18 cellular contexts compared by ENCODE assay signal in genomic region chr11:119756169-119756568, GRCh38. TPM values are rescaled to one million over a fixed set of nuclear protein-coding genes. Genes with fewer than 3 reads are reported as not detected.
A peak's percentile ranks its signal among the peaks of the same experiment; 100 is the strongest.
DNase-seq lines count a peak whose midpoint lies in the region; ATAC-seq and TF ChIP-seq lines count a peak whose summit lies in the region.
"Had no signal": no experiment of that assay in that cellular context is flagged by ENCODE, and none has a peak within 500 bp of the region (broad histone marks: within the 10 kb centered on the region; RNA-seq: fewer than 3 reads in every experiment).

No MANE protein-coding gene starts in this region.

- H3K9me3 Mint-ChIP-seq in MCF 10A (ENCODE audit: unreplicated experiment) (no peaks in the 10 kb centered on the region), brain (peaks cover 0 to 4% (median 0%) of the 10 kb centered on the region in 5 experiments)

- H3K27me3 Mint-ChIP-seq in MCF 10A (ENCODE audit: insufficient read depth, unreplicated experiment), result no peaks in the 10 kb centered on the region
- peaks cover 4% of the 10 kb centered on the region for H3K27me3 Mint-ChIP-seq in brain

- no peak for TF ChIP-seq POLR2A in breast epithelium (IDR thresholded peaks at IDR 0.05)
- TF ChIP-seq POLR2A in spleen (IDR thresholded peaks at IDR 0.05), result no peak

- H3K4me3 ChIP-seq in breast epithelium (no peak overlapping the region), spleen (no peak overlapping the region)
- H3K4me3 ChIP-seq: BLaER1 treated with 17β-estradiol and CSF1 and Interleukin-3, amounts not matched to agents 10 nM and 100 nM had no signal

- POLR2A ChIA-PET in MCF 10A (lab: Yijun Ruan, JAX), result interaction anchor here (1.1 kb wide), 1 partner anchor 13 kb away, joined by 3 read pairs; no protein-coding TSS in a partner anchor

- WGBS in spleen, 5 donors, result 69 to 78% (median 72%) methylated on average over 4 of the region's 4 CpGs

- H3K27ac Mint-ChIP-seq in MCF 10A (ENCODE audit: low read depth, unreplicated experiment) (no peak overlapping the region), brain (peak overlapping the region in 4 of 5 experiments; percentile 58 to 92 (median 76))
- H3K27ac Mint-ChIP-seq: CD4-positive, CD25-positive, alpha-beta regulatory T cell had no signal

- H3K36me3 ChIP-seq in breast epithelium (no peaks in the 10 kb centered on the region), spleen (no peaks in the 10 kb centered on the region)
- H3K36me3 ChIP-seq: BLaER1 treated with 17β-estradiol and CSF1 and Interleukin-3, amounts not matched to agents 10 nM and 100 nM had no signal

- peaks cover 11% of the 10 kb centered on the region for H3K4me1 Mint-ChIP-seq in MCF 10A (ENCODE audit: insufficient read depth, unreplicated experiment)
- H3K4me1 Mint-ChIP-seq in brain, result peaks cover 90% of the 10 kb centered on the region

- peaks cover 7% of the 10 kb centered on the region for H3K36me3 Mint-ChIP-seq in MCF 10A (ENCODE audit: insufficient read depth, unreplicated experiment)
- H3K36me3 Mint-ChIP-seq in brain, result no peaks in the 10 kb centered on the region
- H3K36me3 Mint-ChIP-seq: CD4-positive, CD25-positive, alpha-beta regulatory T cell had no signal

- DNase-seq in breast epithelium (ENCODE audit: low spot score in 2 of 2), result peak; percentile 19 to 34
- no peak for DNase-seq in MCF 10A (ENCODE audit: unreplicated experiment)
- peak; percentile 73 for DNase-seq in mesenteric fat pad (ENCODE audit: low spot score)
- peak; percentile 29 for DNase-seq in spleen
- no peak for DNase-seq in COR-L47 (lab: John Stamatoyannopoulos, UW)
- no peak for DNase-seq in activated CD8-positive, alpha-beta memory T cell treated with anti-CD3 and anti-CD28 coated beads for 24 hours
- DNase-seq: 8988T; AML-193; Calu3; CD4-positive, CD25-positive, alpha-beta regulatory T cell; DMS 273 treated with DMSO at 0.1 percent for 48 hours; DMS79 treated with DMSO at 0.1 percent for 48 hours; EL; HCEC 1CT; IMR-90 had no signal

- intact Hi-C loops in breast epithelium (cut with DNase I; ENCODE audit: low total_unique reads), result loop anchor here (5.0 kb wide), 1 partner anchor 1614 kb away; no protein-coding TSS in a partner anchor
- intact Hi-C loops in MCF 10A (cut with micrococcal nuclease), result no loop called here
- intact Hi-C loops in spleen (cut with DNase I; ENCODE audit: low total_unique reads), result no loop called here

- H3K4me1 ChIP-seq in breast epithelium (peaks cover 0 to 8% of the 10 kb centered on the region in 2 donors), spleen (peaks cover 0 to 26% (median 11%) of the 10 kb centered on the region in 6 donors)

- BruUV-seq in MCF 10A (replicated peaks; lab: Mats Ljungman, UMichigan), result no TSS peak

- no peak for TF ChIP-seq CTCF in breast epithelium (IDR thresholded peaks at IDR 0.05)
- TF ChIP-seq CTCF in MCF 10A (IDR thresholded peaks at IDR 0.05; ENCODE audit: unreplicated experiment), result no peak
- no peak for TF ChIP-seq CTCF in brain (conservative IDR thresholded peaks at IDR 0.05)
- no peak for TF ChIP-seq CTCF in spleen (IDR thresholded peaks at IDR 0.05 in 8 of 11, conservative IDR thresholded peaks at IDR 0.05 in 3 of 11)

- no peaks in the 10 kb centered on the region for H3K27me3 ChIP-seq in breast epithelium
- peaks cover 0 to 41% (median 0%) of the 10 kb centered on the region in 7 donors for H3K27me3 ChIP-seq in spleen (replicated peaks in 1 of 7)

- H3K27ac ChIP-seq in breast epithelium (peak overlapping the region; percentile 0 to 46), spleen (no peak overlapping the region)
- H3K27ac ChIP-seq: BLaER1 treated with 17β-estradiol and CSF1 and Interleukin-3, amounts not matched to agents 10 nM and 100 nM had no signal

- H3K4me3 Mint-ChIP-seq in MCF 10A (ENCODE audit: unreplicated experiment), result no peak overlapping the region
- peak overlapping the region in 1 of 5 experiments; percentile 5 for H3K4me3 Mint-ChIP-seq in brain
- H3K4me3 Mint-ChIP-seq: CD4-positive, CD25-positive, alpha-beta regulatory T cell had no signal

- ATAC-seq in HG03457 (IDR thresholded peaks at IDR 0.05; ENCODE audit: unreplicated experiment), result no peak

- no peaks in the 10 kb centered on the region for H3K9me3 ChIP-seq in breast epithelium
- no peaks in the 10 kb centered on the region for H3K9me3 ChIP-seq in spleen
- H3K9me3 ChIP-seq: BLaER1 treated with 17β-estradiol and CSF1 and Interleukin-3, amounts not matched to agents 10 nM and 100 nM had no signal

- CTCF ChIA-PET in MCF 10A (lab: Yijun Ruan, JAX), result interaction anchor here (1.5 kb wide), 1 partner anchor 16 kb away, joined by 3 read pairs; no protein-coding TSS in a partner anchor

RNA-seq across cellular contexts. Expression of gene NECTIN1, which starts 27.2 kb away (rescaled TPM):
- total RNA-seq in breast epithelium (1 to 10 TPM; 2.6 to 6.6 (median 4.5) TPM), MCF 10A (2022) (59.2 and 78.6 TPM in 2 replicates), mesenteric fat pad (11.2 TPM), spleen (10 to 100 TPM in 1 of 7 donors, 1 to 10 TPM in 6; 4.6 to 16.2 (median 7.7) TPM)
- polyA plus RNA-seq in brain (ENCODE audit: insufficient read depth, low read depth, low replicate concordance) (56.3 TPM), spleen (1 to 10 TPM in 2 of 3 donors, under 1 TPM in 1; 0.67 to 2.3 (median 1.1) TPM)

Comparison
In these comparisons a context has a peak if more than half of its experiments do, and no peak if none do; other contexts are left out.
1. DNase-seq: peak in breast epithelium (2 of 2), mesenteric fat pad (single experiment) and spleen (single experiment); none in MCF 10A (single experiment), COR-L47 (single experiment) and activated CD8-positive, alpha-beta memory T cell treated with anti-CD3 and anti-CD28 coated beads for 24 hours (single experiment).
2. H3K27ac ChIP-seq: peak in breast epithelium (2 of 2); none in spleen (0 of 8).